Comparison of ENCODE assay signal across 15 cellular contexts in the genomic region with DNA sequence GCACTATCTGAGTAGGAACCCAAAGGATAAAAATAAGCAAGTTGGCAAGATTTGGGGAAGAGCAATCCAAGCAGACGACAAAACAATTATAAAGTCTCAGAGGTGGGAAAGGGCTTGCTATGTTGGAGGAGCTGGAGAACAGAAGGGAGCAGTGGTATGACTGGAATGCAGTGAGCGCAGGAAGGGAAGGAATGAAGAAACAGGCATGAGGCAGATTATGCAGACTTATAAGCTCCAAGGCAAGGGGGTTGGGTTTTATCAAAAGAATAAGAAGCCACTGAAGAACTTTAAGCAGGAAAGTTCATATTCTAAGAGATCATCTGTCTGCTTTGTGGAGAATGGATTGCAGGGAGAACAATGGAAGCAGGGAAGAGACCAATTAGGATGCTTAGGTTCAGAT. TPM values are rescaled to one million over a fixed set of nuclear protein-coding genes. Genes with fewer than 3 reads are reported as not detected.
A peak's percentile ranks its signal among the peaks of the same experiment; 100 is the strongest.
DNase-seq lines count a peak whose midpoint lies in the region; ATAC-seq and TF ChIP-seq lines count a peak whose summit lies in the region.
"Had no signal": no experiment of that assay in that cellular context is flagged by ENCODE, and none has a peak within 500 bp of the region (broad histone marks: within the 10 kb centered on the region; RNA-seq: fewer than 3 reads in every experiment).

No MANE protein-coding gene starts in this region.

- no peak for TF ChIP-seq CTCF in fibroblast of pulmonary artery (IDR thresholded peaks at IDR 0.05; ENCODE audit: low read length, missing control alignments)

- H3K4me3 ChIP-seq in SJSA1, result no peak overlapping the region
- no peak overlapping the region for H3K4me3 ChIP-seq in fibroblast of pulmonary artery (replicated peaks; ENCODE audit: low read depth, low read length)
- H3K4me3 ChIP-seq: pancreas, thoracic aorta had no signal

- ATAC-seq in GM21717 (IDR thresholded peaks at IDR 0.05; ENCODE audit: unreplicated experiment), result no peak
- ATAC-seq: activated T-helper 17 cell treated with anti-CD3 and anti-CD28 coated beads, Interleukin-2, amount 50 U/mL, for 72 hours; pancreas had no signal

- peaks cover 10% of the 10 kb centered on the region for H3K4me1 ChIP-seq in SJSA1 (replicated peaks)
- H3K4me1 ChIP-seq: pancreas had no signal

- peak; percentile 33 for DNase-seq in ELR (ENCODE audit: low read depth)
- peak; percentile 38 to 43 for DNase-seq in SJSA1 (ENCODE audit: low read depth in 1 of 2, low spot score in 2 of 2)
- peak; percentile 90 for DNase-seq in fibroblast of pulmonary artery (ENCODE audit: low read depth)
- DNase-seq in pulmonary artery endothelial cell (ENCODE audit: low read depth, low spot score), result peak; percentile 35
- no peak for DNase-seq in DMS 273 (lab: John Stamatoyannopoulos, UW; ENCODE audit: unreplicated experiment)
- no peak for DNase-seq in amygdala (lab: John Stamatoyannopoulos, UW)
- DNase-seq in NCI-H187 treated with DMSO at 0.1 percent for 48 hours (lab: John Stamatoyannopoulos, UW), result no peak
- DNase-seq: activated CD4-positive, alpha-beta memory T cell treated with anti-CD3 and anti-CD28 coated beads, Interleukin-2, amount 10 ng/mL, durations not matched to agents 7 days and 5 days; CD4-positive, CD25-positive, alpha-beta regulatory T cell; effector CD4-positive, alpha-beta T cell; NCI-H1417; pancreas had no signal

- no peaks in the 10 kb centered on the region for H3K27me3 ChIP-seq in SJSA1 (replicated peaks)
- H3K27me3 ChIP-seq: pancreas had no signal

- H3K27ac ChIP-seq in SJSA1, result peak overlapping the region; percentile 31; the same call in 1 of the 2 replicates
- H3K27ac ChIP-seq: pancreas, thoracic aorta had no signal

- H3K9me3 ChIP-seq in SJSA1 (replicated peaks), result no peaks in the 10 kb centered on the region
- H3K9me3 ChIP-seq: pancreas, thoracic aorta had no signal

- no peaks in the 10 kb centered on the region for H3K36me3 ChIP-seq in SJSA1
- H3K36me3 ChIP-seq: pancreas had no signal

RNA-seq across cellular contexts. Expression of a gene that starts 31.7 kb away (rescaled TPM):
- total RNA-seq in SJSA1 (2014; rRNA removed; shearing (Covaris generic)), result 2.0 and 2.7 TPM in 2 replicates
- total RNA-seq in pulmonary artery endothelial cell, result 29.6 and 32.2 TPM in 2 replicates

RNA-seq across cellular contexts. Expression of a gene that starts 55.1 kb away (rescaled TPM):
- total RNA-seq in SJSA1 (2014; rRNA removed; shearing (Covaris generic)), result 0.89 TPM in 1 of 2 replicates, not detected in the other
- 32.4 and 40.7 TPM in 2 replicates for total RNA-seq in pulmonary artery endothelial cell
- total RNA-seq: activated CD4-positive, alpha-beta memory T cell treated with anti-CD3 and anti-CD28 coated beads, Interleukin-2, amount 10 ng/mL, durations not matched to agents 7 days and 5 days; activated T-helper 17 cell treated with anti-CD3 and anti-CD28 coated beads, Interleukin-2, amount 50 U/mL, for 72 hours; CD4-positive, CD25-positive, alpha-beta regulatory T cell had no signal

Comparison
In these comparisons a context has a peak if more than half of its experiments do, and no peak if none do; other contexts are left out.
1. DNase-seq: peak in ELR (single experiment), SJSA1 (2 of 2), fibroblast of pulmonary artery (single experiment) and pulmonary artery endothelial cell (single experiment); none in DMS 273 (single experiment), amygdala (0 of 56) and NCI-H187 treated with DMSO at 0.1 percent for 48 hours (single experiment).
2. RNA of a gene that starts 55.1 kb away (total RNA-seq): 32.4 to 40.7 TPM in pulmonary artery endothelial cell; 0.89 TPM in SJSA1; every median in the first group is over 10 times any median in the second.